In genomic region chr7:4042402-4042801, GRCh38 we compare ENCODE assay signal across 1 cellular context.
TF ChIP-seq lines count a peak whose summit lies in the region.

No MANE protein-coding gene starts in this region.

TF ChIP-seq in HepG2, 621 proteins besides CTCF, POLR2A, EP300 and RAD21 (continued from another document):
- TF ChIP-seq ZBTB40 (IDR thresholded peaks at IDR 0.05): no peak
- TF ChIP-seq ZBTB40 (CRISPR knock-in tag; IDR thresholded peaks at IDR 0.05): no peak
- no peak for TF ChIP-seq ZNF616 (CRISPR knock-in tag; IDR thresholded peaks at IDR 0.05; ENCODE audit: low read depth)
- no peak for TF ChIP-seq KDM2A (CRISPR knock-in tag; IDR thresholded peaks at IDR 0.05; ENCODE audit: borderline replicate concordance, low read depth)
- TF ChIP-seq ZNF761 (CRISPR knock-in tag; conservative IDR thresholded peaks at IDR 0.05): no peak
- no peak for TF ChIP-seq ZNF557 (CRISPR knock-in tag; IDR thresholded peaks at IDR 0.05)
- TF ChIP-seq ZNF572 (CRISPR knock-in tag; IDR thresholded peaks at IDR 0.05): no peak
- no peak for TF ChIP-seq TCF7L2 (IDR thresholded peaks at IDR 0.05; ENCODE audit: low read depth, low read length)
- no peak for TF ChIP-seq ZNF879 (CRISPR knock-in tag; IDR thresholded peaks at IDR 0.05)
- no peak for TF ChIP-seq GMEB2 (CRISPR knock-in tag; IDR thresholded peaks at IDR 0.05; ENCODE audit: low read depth)
- no peak for TF ChIP-seq SALL1 (CRISPR knock-in tag; IDR thresholded peaks at IDR 0.05)
- no peak for TF ChIP-seq ARID5B (CRISPR knock-in tag; IDR thresholded peaks at IDR 0.05)
- no peak for TF ChIP-seq PLSCR1 (CRISPR knock-in tag; IDR thresholded peaks at IDR 0.05; ENCODE audit: borderline replicate concordance)
TF ChIP-seq in HepG2: peak in this region for 0.
